23 cellular contexts compared by ENCODE assay signal in the genomic region with DNA sequence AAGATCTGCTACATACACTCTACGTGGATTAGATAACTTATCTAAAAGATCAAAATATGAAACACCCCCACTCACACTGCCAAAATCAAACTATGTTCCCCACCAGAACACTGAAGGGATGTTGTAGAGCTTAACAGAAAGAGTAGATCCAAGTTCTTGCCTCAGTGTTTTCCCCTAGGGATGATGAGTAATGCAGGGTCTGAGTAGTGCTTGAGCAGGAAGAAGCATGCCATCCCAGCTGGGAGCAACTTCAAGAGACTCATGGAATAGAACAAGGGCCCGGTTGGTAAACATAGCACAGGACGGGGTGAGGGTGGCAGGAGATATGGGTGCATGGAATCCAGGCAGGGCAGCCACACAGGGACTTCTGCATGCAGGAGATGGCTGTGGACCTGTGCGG.
DNase-seq lines count a peak whose midpoint lies in the region; ATAC-seq lines count a peak whose summit lies in the region.
"Had no signal": no experiment of that assay in that cellular context is flagged by ENCODE, and none has a peak within 500 bp of the region (broad histone marks: within the 10 kb centered on the region; RNA-seq: fewer than 3 reads in every experiment).

No MANE protein-coding gene starts in this region.

- no peaks in the 10 kb centered on the region for H3K36me3 Mint-ChIP-seq in activated naive CD8-positive, alpha-beta T cell treated with anti-CD3 and anti-CD28 coated beads, Interleukin-2, amount 50 U/mL, for 24 hours (ENCODE audit: low read depth)

- DNase-seq in NCI-H2107 (lab: John Stamatoyannopoulos, UW) (peak; percentile 20), NCI-H2107 treated with DMSO at 0.1 percent for 48 hours (lab: John Stamatoyannopoulos, UW; ENCODE audit: unreplicated experiment) (no peak), NCI-H345 treated with DMSO at 0.1 percent for 48 hours (lab: John Stamatoyannopoulos, UW; ENCODE audit: unreplicated experiment) (peak; percentile 46), fibroblast of peridontal ligament (ENCODE audit: extremely low read depth) (peak; percentile 93), stromal cell of bone marrow (ENCODE audit: low read depth) (peak; percentile 73), HuH-7 (ENCODE audit: low spot score) (no peak)
- DNase-seq in activated naive CD8-positive, alpha-beta T cell treated with anti-CD3 and anti-CD28 coated beads, Interleukin-2, amount 50 U/mL, for 24 hours, result no peak
- DNase-seq: activated CD4-positive, alpha-beta T cell treated with anti-CD3 and anti-CD28 coated beads, Interleukin-2, amount 10 ng/mL, durations not matched to agents 7 days and 5 days; activated gamma-delta T cell treated with Interleukin-2 at 50 U/mL for 16 hours; amniotic stem cell; Calu3; effector CD4-positive, alpha-beta T cell; heart left ventricle; left lung; midbrain; MM.1S; nephron progenitor cell; stimulated activated CD4-positive, alpha-beta T cell treated with anti-CD3 and anti-CD28 coated beads, Interleukin-4, amount 100 ng/mL, for 1 hour; T-helper 2 cell; transverse colon had no signal

- no peaks in the 10 kb centered on the region for H3K9me3 Mint-ChIP-seq in activated naive CD8-positive, alpha-beta T cell treated with anti-CD3 and anti-CD28 coated beads, Interleukin-2, amount 50 U/mL, for 24 hours
- H3K9me3 Mint-ChIP-seq: activated CD4-positive, alpha-beta T cell treated with anti-CD3 and anti-CD28 coated beads, Interleukin-2, amount 10 ng/mL, durations not matched to agents 7 days and 5 days; stimulated activated naive CD8-positive, alpha-beta T cell treated with anti-CD3 and anti-CD28 coated beads, Interleukin-15, Interleukin-2, amounts not matched to agents 100 ng/mL and 50 ng/mL, for 24 hours had no signal

- no peaks in the 10 kb centered on the region for H3K27me3 Mint-ChIP-seq in activated naive CD8-positive, alpha-beta T cell treated with anti-CD3 and anti-CD28 coated beads, Interleukin-2, amount 50 U/mL, for 24 hours
- H3K27me3 Mint-ChIP-seq: activated CD4-positive, alpha-beta T cell treated with anti-CD3 and anti-CD28 coated beads, Interleukin-2, amount 10 ng/mL, durations not matched to agents 7 days and 5 days; stimulated activated naive CD8-positive, alpha-beta T cell treated with anti-CD3 and anti-CD28 coated beads, Interleukin-15, Interleukin-2, amounts not matched to agents 100 ng/mL and 50 ng/mL, for 24 hours had no signal

- no peak overlapping the region for H3K27ac Mint-ChIP-seq in activated naive CD8-positive, alpha-beta T cell treated with anti-CD3 and anti-CD28 coated beads, Interleukin-2, amount 50 U/mL, for 24 hours
- H3K27ac Mint-ChIP-seq: activated CD4-positive, alpha-beta T cell treated with anti-CD3 and anti-CD28 coated beads, Interleukin-2, amount 10 ng/mL, durations not matched to agents 7 days and 5 days; nephron progenitor cell; stimulated activated naive CD8-positive, alpha-beta T cell treated with anti-CD3 and anti-CD28 coated beads, Interleukin-15, Interleukin-2, amounts not matched to agents 100 ng/mL and 50 ng/mL, for 24 hours had no signal

- H3K4me1 Mint-ChIP-seq in activated naive CD8-positive, alpha-beta T cell treated with anti-CD3 and anti-CD28 coated beads, Interleukin-2, amount 50 U/mL, for 24 hours, result no peaks in the 10 kb centered on the region
- H3K4me1 Mint-ChIP-seq: activated CD4-positive, alpha-beta T cell treated with anti-CD3 and anti-CD28 coated beads, Interleukin-2, amount 10 ng/mL, durations not matched to agents 7 days and 5 days; nephron progenitor cell had no signal

- no peak overlapping the region for H3K4me3 Mint-ChIP-seq in activated naive CD8-positive, alpha-beta T cell treated with anti-CD3 and anti-CD28 coated beads, Interleukin-2, amount 50 U/mL, for 24 hours
- H3K4me3 Mint-ChIP-seq: activated CD4-positive, alpha-beta T cell treated with anti-CD3 and anti-CD28 coated beads, Interleukin-2, amount 10 ng/mL, durations not matched to agents 7 days and 5 days; nephron progenitor cell; stimulated activated naive CD8-positive, alpha-beta T cell treated with anti-CD3 and anti-CD28 coated beads, Interleukin-15, Interleukin-2, amounts not matched to agents 100 ng/mL and 50 ng/mL, for 24 hours had no signal

- no peak for ATAC-seq in GM21381 (IDR thresholded peaks at IDR 0.05; ENCODE audit: unreplicated experiment)
- no peak for ATAC-seq in activated naive CD8-positive, alpha-beta T cell treated with anti-CD3 and anti-CD28 coated beads, Interleukin-2, amount 50 U/mL, for 24 hours
- ATAC-seq: HepG2, left lung had no signal

Comparison
In these comparisons a context has a peak if more than half of its experiments do, and no peak if none do; other contexts are left out.
1. DNase-seq: peak in NCI-H2107 (single experiment), NCI-H345 treated with DMSO at 0.1 percent for 48 hours (single experiment), fibroblast of peridontal ligament (single experiment) and stromal cell of bone marrow (single experiment); none in NCI-H2107 treated with DMSO at 0.1 percent for 48 hours (single experiment), HuH-7 (single experiment) and activated naive CD8-positive, alpha-beta T cell treated with anti-CD3 and anti-CD28 coated beads, Interleukin-2, amount 50 U/mL, for 24 hours (single experiment).